ENCODE assay signal across 13 cellular contexts in genomic region chr1:89681045-89681729, GRCh38.
A peak's percentile ranks its signal among the peaks of the same experiment; 100 is the strongest.
DNase-seq lines count a peak whose midpoint lies in the region; ATAC-seq lines count a peak whose summit lies in the region.
"Had no signal": no experiment of that assay in that cellular context is flagged by ENCODE, and none has a peak within 500 bp of the region (broad histone marks: within the 10 kb centered on the region; RNA-seq: fewer than 3 reads in every experiment).

No MANE protein-coding gene starts in this region.

- no peak overlapping the region for H3K4me3 Mint-ChIP-seq in activated naive CD4-positive, alpha-beta T cell treated with anti-CD3 and anti-CD28 coated beads, Interleukin-2, amount 50 U/mL, for 24 hours

- no peaks in the 10 kb centered on the region for H3K27me3 Mint-ChIP-seq in activated naive CD4-positive, alpha-beta T cell treated with anti-CD3 and anti-CD28 coated beads, Interleukin-2, amount 50 U/mL, for 24 hours

- H3K27ac Mint-ChIP-seq in activated naive CD4-positive, alpha-beta T cell treated with anti-CD3 and anti-CD28 coated beads, Interleukin-2, amount 50 U/mL, for 24 hours, result peak overlapping the region; percentile 84

- peaks cover 40% of the 10 kb centered on the region for H3K36me3 Mint-ChIP-seq in activated naive CD4-positive, alpha-beta T cell treated with anti-CD3 and anti-CD28 coated beads, Interleukin-2, amount 50 U/mL, for 24 hours

- no peak for DNase-seq in activated naive CD4-positive, alpha-beta T cell treated with anti-CD3 and anti-CD28 coated beads, Interleukin-2, amount 50 U/mL, for 16 hours
- DNase-seq in NOMO-1 treated with DMSO at 0.1 percent for 48 hours (lab: John Stamatoyannopoulos, UW; ENCODE audit: unreplicated experiment), result peak; percentile 88
- DNase-seq in UCSD-AML1 (lab: John Stamatoyannopoulos, UW; ENCODE audit: unreplicated experiment), result no peak
- DNase-seq in NCI-H1105 (lab: John Stamatoyannopoulos, UW), result no peak
- DNase-seq in central memory CD4-positive, alpha-beta T cell, result no peak
- no peak for DNase-seq in NCI-H1436 (lab: John Stamatoyannopoulos, UW)
- DNase-seq: DMS79, erythroblast, hypothalamus, NCI-H2227 treated with DMSO at 0.1 percent for 48 hours, nucleus accumbens had no signal

- H3K9me3 Mint-ChIP-seq in activated naive CD4-positive, alpha-beta T cell treated with anti-CD3 and anti-CD28 coated beads, Interleukin-2, amount 50 U/mL, for 24 hours, result peaks cover 10% of the 10 kb centered on the region

- H3K4me1 Mint-ChIP-seq in activated naive CD4-positive, alpha-beta T cell treated with anti-CD3 and anti-CD28 coated beads, Interleukin-2, amount 50 U/mL, for 24 hours, result peaks cover 59% of the 10 kb centered on the region

- peak; percentile 83 for ATAC-seq in GM21723 (IDR thresholded peaks at IDR 0.05; ENCODE audit: unreplicated experiment)
